17 cellular contexts compared by ENCODE assay signal in genomic region chr2:236933351-236933750, GRCh38.
DNase-seq lines count a peak whose midpoint lies in the region; ATAC-seq and TF ChIP-seq lines count a peak whose summit lies in the region.
"Had no signal": no experiment of that assay in that cellular context is flagged by ENCODE, and none has a peak within 500 bp of the region (broad histone marks: within the 10 kb centered on the region; RNA-seq: fewer than 3 reads in every experiment).

No MANE protein-coding gene starts in this region.

- H3K4me2 ChIP-seq in GM23338, result no peak overlapping the region
- H3K4me2 ChIP-seq: BLaER1 treated with 17β-estradiol and CSF1 and Interleukin-3, amounts not matched to agents 10 nM and 100 nM had no signal

- DNase-seq in GM23338 (ENCODE audit: low spot score) (no peak), SJCRH30 (peak; percentile 34 to 71), left kidney (ENCODE audit: low read depth, low spot score) (peak; percentile 65), nephron progenitor cell (no peak), dorsolateral prefrontal cortex (no peak), SIG-M5 treated with dmso at 0.1 percent for 504 hours (lab: John Stamatoyannopoulos, UW; ENCODE audit: unreplicated experiment) (no peak)
- no peak for DNase-seq in stimulated activated CD8-positive, alpha-beta memory T cell treated with anti-CD3 and anti-CD28 coated beads, Interleukin-4, amount 100 ng/mL, for 48 hours
- DNase-seq: CD8-positive, alpha-beta T cell; DMS153; GF-D8; GOT3; H9; IMR-90 had no signal

- peaks cover under 1% of the 10 kb centered on the region; the same call in 1 of the 2 replicates for H3K9me3 ChIP-seq in SJCRH30 (replicated peaks)
- H3K9me3 ChIP-seq: BLaER1 treated with 17β-estradiol and CSF1 and Interleukin-3, amounts not matched to agents 10 nM and 100 nM had no signal

- H3K9me3 Mint-ChIP-seq in GM23338, result no peaks in the 10 kb centered on the region
- H3K9me3 Mint-ChIP-seq in nephron progenitor cell, result no peaks in the 10 kb centered on the region
- H3K9me3 Mint-ChIP-seq: CD8-positive, alpha-beta T cell; H9 had no signal

- H3K27ac ChIP-seq in GM23338 (ENCODE audit: low read depth) (no peak overlapping the region), SJCRH30 (peak overlapping the region; percentile 62), dorsolateral prefrontal cortex (no peak overlapping the region)
- H3K27ac ChIP-seq: BLaER1 treated with 17β-estradiol and CSF1 and Interleukin-3, amounts not matched to agents 10 nM and 100 nM; HL-60 had no signal

- peaks cover 7% of the 10 kb centered on the region; the same call in 2 of the 3 replicates for H3K4me1 Mint-ChIP-seq in GM23338
- peaks cover 37% of the 10 kb centered on the region for H3K4me1 Mint-ChIP-seq in nephron progenitor cell

- H3K36me3 Mint-ChIP-seq in GM23338 (ENCODE audit: low read depth) (no peaks in the 10 kb centered on the region), nephron progenitor cell (ENCODE audit: low read depth) (no peaks in the 10 kb centered on the region)
- H3K36me3 Mint-ChIP-seq: CD8-positive, alpha-beta T cell had no signal

- no peak overlapping the region for H3K4me3 ChIP-seq in GM23338
- no peak overlapping the region for H3K4me3 ChIP-seq in SJCRH30
- no peak overlapping the region for H3K4me3 ChIP-seq in dorsolateral prefrontal cortex
- H3K4me3 ChIP-seq: BLaER1 treated with 17β-estradiol and CSF1 and Interleukin-3, amounts not matched to agents 10 nM and 100 nM; K562 had no signal

- H3K9me2 ChIP-seq in GM23338 (ENCODE audit: insufficient read depth), result 0 out of 2 replicates have a peak, but pooled peaks cover 6% of the 10 kb centered on the region

- no peaks in the 10 kb centered on the region for H4K20me1 ChIP-seq in GM23338 (replicated peaks; ENCODE audit: insufficient read depth)
- H4K20me1 ChIP-seq: BLaER1 treated with 17β-estradiol and CSF1 and Interleukin-3, amounts not matched to agents 10 nM and 100 nM had no signal

- H3K36me3 ChIP-seq in GM23338 (ENCODE audit: insufficient read depth), result no peaks in the 10 kb centered on the region
- no peaks in the 10 kb centered on the region for H3K36me3 ChIP-seq in SJCRH30
- H3K36me3 ChIP-seq: BLaER1 treated with 17β-estradiol and CSF1 and Interleukin-3, amounts not matched to agents 10 nM and 100 nM had no signal

- H3K4me3 Mint-ChIP-seq in GM23338 (no peak overlapping the region), nephron progenitor cell (no peak overlapping the region)
- H3K4me3 Mint-ChIP-seq: B cell; CD8-positive, alpha-beta T cell; H9 had no signal

- ATAC-seq in GM23338, result no peak
- ATAC-seq: CD8-positive, alpha-beta T cell; K562 had no signal

- H3K4me1 ChIP-seq in GM23338 (ENCODE audit: insufficient read depth), result no peaks in the 10 kb centered on the region
- H3K4me1 ChIP-seq in SJCRH30, result peaks cover 14% of the 10 kb centered on the region

- no peaks in the 10 kb centered on the region for H3K79me2 ChIP-seq in GM23338 (replicated peaks; ENCODE audit: insufficient read depth)

- TF ChIP-seq CTCF in GM23338 (conservative IDR thresholded peaks at IDR 0.05; ENCODE audit: low read depth in 2 of 2) (no peak), nephron progenitor cell (IDR thresholded peaks at IDR 0.05) (no peak), dorsolateral prefrontal cortex (IDR thresholded peaks at IDR 0.05 in 54 of 56, conservative IDR thresholded peaks at IDR 0.05 in 2 of 56; ENCODE audit: low read depth in 1 of 56, partially characterized antibody in 56 of 56) (no peak)

- H3F3A ChIP-seq in GM23338 (replicated peaks; ENCODE audit: low read depth), result no peaks in the 10 kb centered on the region

- H3K27me3 ChIP-seq in GM23338 (ENCODE audit: insufficient read depth) (no peaks in the 10 kb centered on the region), SJCRH30 (no peaks in the 10 kb centered on the region), dorsolateral prefrontal cortex (no peaks in the 10 kb centered on the region)
- H3K27me3 ChIP-seq: BLaER1 treated with 17β-estradiol and CSF1 and Interleukin-3, amounts not matched to agents 10 nM and 100 nM had no signal

- intact Hi-C loops in dorsolateral prefrontal cortex (cut with DNase I), result no loop called here

- H3K27ac Mint-ChIP-seq in GM23338 (no peak overlapping the region), nephron progenitor cell (peak overlapping the region; percentile 93)
- H3K27ac Mint-ChIP-seq: B cell; CD8-positive, alpha-beta T cell; H9 had no signal

- peaks cover 7% of the 10 kb centered on the region for H3K27me3 Mint-ChIP-seq in GM23338 (ENCODE audit: insufficient read depth, low read depth, poor library complexity)
- H3K27me3 Mint-ChIP-seq in nephron progenitor cell (ENCODE audit: low read depth, poor library complexity), result peaks cover 20% of the 10 kb centered on the region

- peak overlapping the region; percentile 25; the same call in 1 of the 2 replicates for H2AFZ ChIP-seq in GM23338

TF ChIP-seq in GM23338, 12 proteins besides CTCF, POLR2A, EP300 and RAD21:
- TF ChIP-seq POLR2AphosphoS5 (IDR thresholded peaks at IDR 0.05; ENCODE audit: low read depth) (no peak), ETS1 (IDR thresholded peaks at IDR 0.05) (no peak), EZH2 (IDR thresholded peaks at IDR 0.05; ENCODE audit: low read depth, unreplicated experiment) (no peak), STAT1 (IDR thresholded peaks at IDR 0.05; ENCODE audit: unreplicated experiment) (no peak), CREB1 (CRISPR knock-in tag; IDR thresholded peaks at IDR 0.05; ENCODE audit: low read depth) (no peak), NANOG (IDR thresholded peaks at IDR 0.05; ENCODE audit: borderline replicate concordance) (no peak), REST (IDR thresholded peaks at IDR 0.05; ENCODE audit: unreplicated experiment) (no peak)

Comparison
In these comparisons a context has a peak if more than half of its experiments do, and no peak if none do; other contexts are left out.
1. DNase-seq: peak in SJCRH30 (2 of 2) and left kidney (single experiment); none in GM23338 (single experiment), nephron progenitor cell (single experiment), dorsolateral prefrontal cortex (0 of 10), stimulated activated CD8-positive, alpha-beta memory T cell treated with anti-CD3 and anti-CD28 coated beads, Interleukin-4, amount 100 ng/mL, for 48 hours (single experiment) and SIG-M5 treated with dmso at 0.1 percent for 504 hours (single experiment).